In genomic region chr19:13010038-13010991, GRCh38 we compare ENCODE assay signal across 17 cellular contexts. TPM values are rescaled to one million over a fixed set of nuclear protein-coding genes. Genes with fewer than 3 reads are reported as not detected.
A peak's percentile ranks its signal among the peaks of the same experiment; 100 is the strongest.
DNase-seq lines count a peak whose midpoint lies in the region; ATAC-seq, FAIRE-seq and TF ChIP-seq lines count a peak whose summit lies in the region.
"Had no signal": no experiment of that assay in that cellular context is flagged by ENCODE, and none has a peak within 500 bp of the region (broad histone marks: within the 10 kb centered on the region; RNA-seq: fewer than 3 reads in every experiment).

No MANE protein-coding gene starts in this region.

- H3K27ac ChIP-seq in GM23338 (ENCODE audit: low read depth) (no peak overlapping the region), kidney (ENCODE audit: low read depth in 2 of 2, low read length in 2 of 2) (no peak overlapping the region), stomach smooth muscle (ENCODE audit: low read length) (peak overlapping the region; percentile 90)

- peak; percentile 36 for ATAC-seq in GM23338

- H3K27me3 Mint-ChIP-seq in GM23338 (ENCODE audit: insufficient read depth, low read depth, poor library complexity) (peaks cover 89% of the 10 kb centered on the region), CD14-positive monocyte (ENCODE audit: low read depth in 3 of 3) (peaks cover 63 to 74% (median 66%) of the 10 kb centered on the region in 3 donors)

- TF ChIP-seq CTCF in GM23338 (conservative IDR thresholded peaks at IDR 0.05; ENCODE audit: low read depth in 2 of 2) (0 out of 4 replicates have a peak, but pooled peaks of 1 of the 2 experiments have one; percentile 6), kidney (IDR thresholded peaks at IDR 0.05; ENCODE audit: borderline replicate concordance, extremely low read depth, insufficient read depth) (no peak), CD14-positive monocyte (IDR thresholded peaks at IDR 0.05) (no peak)

- no peak overlapping the region for H3K9ac ChIP-seq in kidney (ENCODE audit: low read length in 2 of 2)
- peak overlapping the region in 1 of 2 donors; percentile 28 for H3K9ac ChIP-seq in stomach smooth muscle (ENCODE audit: low read length in 2 of 2)

- peaks cover 16% of the 10 kb centered on the region; the same call in 2 of the 3 replicates for H3K9me3 Mint-ChIP-seq in GM23338
- H3K9me3 Mint-ChIP-seq in CD14-positive monocyte = peaks cover 4 to 38% (median 20%) of the 10 kb centered on the region in 7 donors
- H3K9me3 Mint-ChIP-seq: activated CD4-positive, alpha-beta memory T cell treated with anti-CD3 and anti-CD28 coated beads for 36 hours; type B pancreatic cell had no signal

- H3K36me3 Mint-ChIP-seq in GM23338 (ENCODE audit: low read depth) (no peaks in the 10 kb centered on the region; the same call in 2 of the 3 replicates), CD14-positive monocyte (peaks cover 17 to 18% of the 10 kb centered on the region in 2 donors)
- H3K36me3 Mint-ChIP-seq: type B pancreatic cell had no signal

- H2AFZ ChIP-seq in GM23338 = no peak overlapping the region

- no peaks in the 10 kb centered on the region for H3K36me3 ChIP-seq in GM23338 (ENCODE audit: insufficient read depth)
- H3K36me3 ChIP-seq in kidney (ENCODE audit: control insufficient read depth in 1 of 2, insufficient read depth in 2 of 2, low read length in 2 of 2) = no peaks in the 10 kb centered on the region
- peaks cover 0 to 2% of the 10 kb centered on the region in 2 donors for H3K36me3 ChIP-seq in stomach smooth muscle (ENCODE audit: control insufficient read depth in 2 of 2, insufficient read depth in 2 of 2, low read length in 2 of 2)

- H4K20me1 ChIP-seq in GM23338 (replicated peaks; ENCODE audit: insufficient read depth) = peaks cover 12% of the 10 kb centered on the region

- intact Hi-C loops in kidney (cut with DNase I) (no loop called here), CD14-positive monocyte (cut with micrococcal nuclease) (no loop called here)

- no peaks in the 10 kb centered on the region for H3K9me2 ChIP-seq in GM23338 (ENCODE audit: insufficient read depth)

- H3K9me3 ChIP-seq in kidney (ENCODE audit: control insufficient read depth in 1 of 2, low read length in 2 of 2) = no peaks in the 10 kb centered on the region
- H3K9me3 ChIP-seq in stomach smooth muscle (ENCODE audit: control insufficient read depth in 2 of 2, low read length in 2 of 2) = no peaks in the 10 kb centered on the region

- H3K4me1 ChIP-seq in GM23338 (ENCODE audit: insufficient read depth) (peaks cover 51% of the 10 kb centered on the region), kidney (ENCODE audit: control insufficient read depth in 1 of 2, insufficient read depth in 1 of 2, low read depth in 1 of 2, low read length in 2 of 2) (peaks cover 0 to 20% of the 10 kb centered on the region in 2 donors), stomach smooth muscle (ENCODE audit: control insufficient read depth, insufficient read depth, low read length) (peaks cover 92% of the 10 kb centered on the region)

- H3K4me1 Mint-ChIP-seq in GM23338 = peaks cover 41% of the 10 kb centered on the region
- peaks cover 33% of the 10 kb centered on the region for H3K4me1 Mint-ChIP-seq in CD14-positive monocyte

- DNase-seq in GM23338 (ENCODE audit: low spot score) (peak; percentile 58), cerebellar cortex (ENCODE audit: low spot score) (peak; percentile 61), kidney (peak; percentile 86), islet precursor cell (no peak), NCI-H1930 (lab: John Stamatoyannopoulos, UW) (no peak), NCI-H146 (lab: John Stamatoyannopoulos, UW) (no peak), CD14-positive monocyte (ENCODE audit: low spot score) (no peak)
- DNase-seq: activated CD4-positive, alpha-beta memory T cell treated with anti-CD3 and anti-CD28 coated beads for 36 hours; activated naive CD4-positive, alpha-beta T cell; foreskin melanocyte; HCEC 1CT; IMR-90; NCI-H2107 had no signal

- H3K27ac Mint-ChIP-seq in GM23338 (no peak overlapping the region), CD14-positive monocyte (no peak overlapping the region)
- H3K27ac Mint-ChIP-seq: activated CD4-positive, alpha-beta memory T cell treated with anti-CD3 and anti-CD28 coated beads for 36 hours; type B pancreatic cell had no signal

- H3K4me3 Mint-ChIP-seq in GM23338 (peak overlapping the region; percentile 54), CD14-positive monocyte (peak overlapping the region in 1 of 2 donors; percentile 76)
- H3K4me3 Mint-ChIP-seq: activated CD4-positive, alpha-beta memory T cell treated with anti-CD3 and anti-CD28 coated beads for 36 hours; type B pancreatic cell had no signal

- H3K4me3 ChIP-seq in GM23338 = peak overlapping the region; percentile 47
- no peak overlapping the region for H3K4me3 ChIP-seq in kidney (ENCODE audit: low read length in 2 of 2)
- peak overlapping the region in 1 of 2 donors; percentile 29 for H3K4me3 ChIP-seq in stomach smooth muscle (ENCODE audit: low read length in 2 of 2)

- peak overlapping the region; percentile 80 for H3K4me2 ChIP-seq in GM23338

- peaks cover 100% of the 10 kb centered on the region for H3K27me3 ChIP-seq in GM23338 (ENCODE audit: insufficient read depth)
- no peaks in the 10 kb centered on the region for H3K27me3 ChIP-seq in stomach smooth muscle (ENCODE audit: control insufficient read depth in 1 of 2, insufficient read depth in 2 of 2, low read length in 2 of 2)

- no peaks in the 10 kb centered on the region for H3K79me2 ChIP-seq in GM23338 (replicated peaks; ENCODE audit: insufficient read depth)

- no peak for FAIRE-seq in kidney (lab: Jason Lieb, UNC)
- FAIRE-seq: colon had no signal

- peaks cover 20% of the 10 kb centered on the region for H3F3A ChIP-seq in GM23338 (replicated peaks; ENCODE audit: low read depth)

TF ChIP-seq in GM23338, 12 proteins besides CTCF, POLR2A, EP300 and RAD21 (continues in another document):
- TF ChIP-seq POLR2AphosphoS5 (IDR thresholded peaks at IDR 0.05; ENCODE audit: low read depth) = no peak

RNA-seq across cellular contexts. Expression of gene NFIX, which starts 15.0 kb away (rescaled TPM):
- total RNA-seq in GM23338 (2014; rRNA removed; shearing (Covaris generic)) = 0.14 and 1.2 TPM in 2 replicates
- polyA plus RNA-seq in GM23338 (2016; fragmentation: Nextera tagmentation; extraction: Ambion mirVana) (0.06 and 0.31 TPM in 2 replicates), kidney (ENCODE audit: insufficient read depth, low read depth, low replicate concordance) (4.3 TPM), CD14-positive monocyte (under 1 TPM; 0.25 to 0.90 TPM)
- 65.0 TPM for total RNA-seq in kidney

RNA-seq across cellular contexts. Expression of gene DAND5, which starts 40.9 kb away (rescaled TPM):
- 0.28 TPM in 1 of 2 replicates, not detected in the other for total RNA-seq in GM23338 (2014; rRNA removed; shearing (Covaris generic))
- polyA plus RNA-seq in GM23338 (2016; fragmentation: Nextera tagmentation; extraction: Ambion mirVana) (0.10 and 0.18 TPM in 2 replicates), kidney (ENCODE audit: insufficient read depth, low read depth, low replicate concordance) (not detected), CD14-positive monocyte (not detected)
- not detected for total RNA-seq in kidney
- total RNA-seq: IMR-90 had no signal
- polyA plus RNA-seq: BJ had no signal

RNA-seq across cellular contexts. Expression of gene GADD45GIP1, which starts 53.3 kb away (rescaled TPM):
- 46.5 and 63.9 TPM in 2 replicates for total RNA-seq in GM23338 (2014; rRNA removed; shearing (Covaris generic))
- polyA plus RNA-seq in GM23338 (2016; fragmentation: Nextera tagmentation; extraction: Ambion mirVana) (255 and 290 TPM in 2 replicates), kidney (ENCODE audit: insufficient read depth, low read depth, low replicate concordance) (71.3 TPM), CD14-positive monocyte (10 to 100 TPM; 31.6 to 42.4 TPM)
- 18.4 TPM for total RNA-seq in kidney

Comparison
In these comparisons a context has a peak if more than half of its experiments do, and no peak if none do; other contexts are left out.
1. DNase-seq: peak in GM23338 (single experiment), cerebellar cortex (single experiment) and kidney (single experiment); none in islet precursor cell (single experiment), NCI-H1930 (0 of 2), NCI-H146 (single experiment) and CD14-positive monocyte (single experiment).